In the genomic region with DNA sequence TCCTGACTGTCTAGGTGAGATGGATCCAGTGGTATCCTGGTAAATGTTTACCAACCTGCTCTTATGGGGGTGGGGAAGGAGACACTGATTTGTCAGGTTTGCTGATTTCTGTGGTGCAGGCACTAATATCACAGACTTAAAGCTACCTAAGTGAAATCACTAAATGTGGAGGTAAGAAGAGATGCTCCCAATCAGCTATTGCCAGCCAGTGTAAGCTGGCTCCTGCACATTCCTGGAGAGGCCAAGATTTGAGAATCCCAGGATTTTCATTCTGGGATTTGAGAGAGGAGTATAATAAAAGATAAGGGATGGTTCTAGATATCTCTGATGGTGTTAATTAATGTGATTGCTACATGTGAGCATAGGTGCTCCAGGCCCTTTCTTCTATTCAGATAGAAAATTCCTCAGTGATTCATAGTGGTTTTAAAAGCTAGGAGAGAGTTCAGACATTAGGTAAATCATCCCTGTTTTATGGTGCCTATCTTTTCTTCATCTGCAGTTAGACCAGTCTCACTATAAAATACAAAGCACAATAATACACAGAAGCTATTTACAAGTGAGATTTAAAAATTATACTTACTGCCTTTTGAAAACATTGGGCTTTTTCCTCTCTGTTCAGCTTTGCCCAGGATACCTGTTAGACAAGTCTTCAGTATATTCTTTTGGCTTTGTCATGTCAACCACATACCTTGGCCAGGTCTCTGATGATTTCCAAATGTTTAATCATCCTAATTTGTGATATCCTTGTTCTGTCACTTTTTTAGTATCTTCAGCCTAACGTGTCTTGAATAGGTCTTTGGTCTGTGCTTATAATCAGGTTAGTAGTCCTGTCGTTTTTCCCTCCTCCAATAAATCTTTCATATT, we compare ENCODE assay signal across 13 cellular contexts.
DNase-seq lines count a peak whose midpoint lies in the region; ATAC-seq lines count a peak whose summit lies in the region.
"Had no signal": no experiment of that assay in that cellular context is flagged by ENCODE, and none has a peak within 500 bp of the region (broad histone marks: within the 10 kb centered on the region; RNA-seq: fewer than 3 reads in every experiment).

No MANE protein-coding gene starts in this region.

- H3K27ac Mint-ChIP-seq in stimulated activated naive CD8-positive, alpha-beta T cell treated with anti-CD3 and anti-CD28 coated beads, Interleukin-15, Interleukin-2, amounts not matched to agents 100 ng/mL and 50 ng/mL, for 24 hours = peak overlapping the region; percentile 85
- peak overlapping the region; percentile 34 for H3K27ac Mint-ChIP-seq in activated T-helper 2 cell treated with anti-CD3 and anti-CD28 coated beads, Interferon-gamma antibody, Interleukin-2, Interleukin-4, amounts not matched to agents 10 μg/mL and 5 μg/mL and 100 μg/mL, durations not matched to agents 14 hours and 24 hours and 36 hours

- H3K36me3 Mint-ChIP-seq in stimulated activated naive CD8-positive, alpha-beta T cell treated with anti-CD3 and anti-CD28 coated beads, Interleukin-15, Interleukin-2, amounts not matched to agents 100 ng/mL and 50 ng/mL, for 24 hours (ENCODE audit: low read depth) = peaks cover 51% of the 10 kb centered on the region
- H3K36me3 Mint-ChIP-seq in activated T-helper 2 cell treated with anti-CD3 and anti-CD28 coated beads, Interferon-gamma antibody, Interleukin-2, Interleukin-4, amounts not matched to agents 10 μg/mL and 5 μg/mL and 100 μg/mL, durations not matched to agents 14 hours and 24 hours and 36 hours (ENCODE audit: low read depth) = peaks cover 56% of the 10 kb centered on the region

- H3K27me3 Mint-ChIP-seq in stimulated activated naive CD8-positive, alpha-beta T cell treated with anti-CD3 and anti-CD28 coated beads, Interleukin-15, Interleukin-2, amounts not matched to agents 100 ng/mL and 50 ng/mL, for 24 hours = no peaks in the 10 kb centered on the region
- no peaks in the 10 kb centered on the region for H3K27me3 Mint-ChIP-seq in activated T-helper 2 cell treated with anti-CD3 and anti-CD28 coated beads, Interferon-gamma antibody, Interleukin-2, Interleukin-4, amounts not matched to agents 10 μg/mL and 5 μg/mL and 100 μg/mL, durations not matched to agents 14 hours and 24 hours and 36 hours (ENCODE audit: low read depth)

- DNase-seq in stimulated activated naive CD8-positive, alpha-beta T cell treated with anti-CD3 and anti-CD28 coated beads, Interleukin-15, Interleukin-2, amounts not matched to agents 100 U/mL and 50 U/mL, for 24 hours = no peak
- DNase-seq in activated T-helper 2 cell treated with anti-CD3 and anti-CD28 coated beads, Interferon-gamma antibody, Interleukin-2, Interleukin-4, amounts not matched to agents 10 μg/mL and 5 μg/mL and 100 μg/mL, durations not matched to agents 14 hours and 24 hours and 36 hours (ENCODE audit: low spot score) = no peak
- DNase-seq in left colon (no peak), ecto neural progenitor cell (ENCODE audit: low spot score) (no peak), COLO668 (lab: John Stamatoyannopoulos, UW; ENCODE audit: unreplicated experiment) (no peak), HAP-1 (ENCODE audit: low spot score in 2 of 2) (no peak)
- DNase-seq in NK-92 treated with Interleukin-12 subunit alpha and Interleukin-12 subunit beta, amount 100 ng/mL, for 24 hours (lab: John Stamatoyannopoulos, UW) = no peak
- DNase-seq: activated CD8-positive, alpha-beta memory T cell treated with anti-CD3 and anti-CD28 coated beads, Interleukin-2, amount 50 U/mL, for 4 hours; islet precursor cell; NCI-H146; nucleus accumbens; thyroid gland had no signal

- intact Hi-C loops in activated T-helper 2 cell treated with anti-CD3 and anti-CD28 coated beads, Interferon-gamma antibody, Interleukin-2, Interleukin-4, amounts not matched to agents 10 μg/mL and 5 μg/mL and 100 μg/mL, durations not matched to agents 14 hours and 24 hours and 36 hours (cut with micrococcal nuclease) = loop anchor here (5.0 kb wide), 2 partner anchors 37 to 43 kb away; no protein-coding TSS in a partner anchor
- intact Hi-C loops in left colon (cut with DNase I, micrococcal nuclease) = no loop called here

- no peaks in the 10 kb centered on the region for H3K36me3 ChIP-seq in HAP-1 (replicated peaks)
- H3K36me3 ChIP-seq: thyroid gland had no signal

- H3K4me1 Mint-ChIP-seq in stimulated activated naive CD8-positive, alpha-beta T cell treated with anti-CD3 and anti-CD28 coated beads, Interleukin-15, Interleukin-2, amounts not matched to agents 100 ng/mL and 50 ng/mL, for 24 hours (ENCODE audit: low read depth) = peaks cover 90% of the 10 kb centered on the region
- peaks cover 58% of the 10 kb centered on the region for H3K4me1 Mint-ChIP-seq in activated T-helper 2 cell treated with anti-CD3 and anti-CD28 coated beads, Interferon-gamma antibody, Interleukin-2, Interleukin-4, amounts not matched to agents 10 μg/mL and 5 μg/mL and 100 μg/mL, durations not matched to agents 14 hours and 24 hours and 36 hours (ENCODE audit: low read depth)

- H3K4me1 ChIP-seq in HAP-1 = peaks cover 8% of the 10 kb centered on the region

- ATAC-seq in stimulated activated naive CD8-positive, alpha-beta T cell treated with anti-CD3 and anti-CD28 coated beads, Interleukin-15, Interleukin-2, amounts not matched to agents 100 U/mL and 50 U/mL, for 24 hours = no peak
- ATAC-seq in left colon = peak; percentile 29

- H3K9me3 ChIP-seq in HAP-1 = no peaks in the 10 kb centered on the region
- H3K9me3 ChIP-seq: thyroid gland had no signal

- no peaks in the 10 kb centered on the region for H3K9me3 Mint-ChIP-seq in stimulated activated naive CD8-positive, alpha-beta T cell treated with anti-CD3 and anti-CD28 coated beads, Interleukin-15, Interleukin-2, amounts not matched to agents 100 ng/mL and 50 ng/mL, for 24 hours
- no peaks in the 10 kb centered on the region for H3K9me3 Mint-ChIP-seq in activated T-helper 2 cell treated with anti-CD3 and anti-CD28 coated beads, Interferon-gamma antibody, Interleukin-2, Interleukin-4, amounts not matched to agents 10 μg/mL and 5 μg/mL and 100 μg/mL, durations not matched to agents 14 hours and 24 hours and 36 hours

- in situ Hi-C loops in HAP-1 (cut with MboI; ENCODE audit: low sequenced_read_pairs) = no loop called here

- no peaks in the 10 kb centered on the region for H3K27me3 ChIP-seq in HAP-1 (ENCODE audit: low read depth)
- H3K27me3 ChIP-seq: thyroid gland had no signal

- H3K4me3 Mint-ChIP-seq in stimulated activated naive CD8-positive, alpha-beta T cell treated with anti-CD3 and anti-CD28 coated beads, Interleukin-15, Interleukin-2, amounts not matched to agents 100 ng/mL and 50 ng/mL, for 24 hours = no peak overlapping the region
- H3K4me3 Mint-ChIP-seq in activated T-helper 2 cell treated with anti-CD3 and anti-CD28 coated beads, Interferon-gamma antibody, Interleukin-2, Interleukin-4, amounts not matched to agents 10 μg/mL and 5 μg/mL and 100 μg/mL, durations not matched to agents 14 hours and 24 hours and 36 hours (ENCODE audit: low read depth) = no peak overlapping the region

- H3K4me3 ChIP-seq in HAP-1 = no peak overlapping the region
- H3K4me3 ChIP-seq: thyroid gland had no signal
